Comparison of ENCODE assay signal across 22 cellular contexts in the genomic region with DNA sequence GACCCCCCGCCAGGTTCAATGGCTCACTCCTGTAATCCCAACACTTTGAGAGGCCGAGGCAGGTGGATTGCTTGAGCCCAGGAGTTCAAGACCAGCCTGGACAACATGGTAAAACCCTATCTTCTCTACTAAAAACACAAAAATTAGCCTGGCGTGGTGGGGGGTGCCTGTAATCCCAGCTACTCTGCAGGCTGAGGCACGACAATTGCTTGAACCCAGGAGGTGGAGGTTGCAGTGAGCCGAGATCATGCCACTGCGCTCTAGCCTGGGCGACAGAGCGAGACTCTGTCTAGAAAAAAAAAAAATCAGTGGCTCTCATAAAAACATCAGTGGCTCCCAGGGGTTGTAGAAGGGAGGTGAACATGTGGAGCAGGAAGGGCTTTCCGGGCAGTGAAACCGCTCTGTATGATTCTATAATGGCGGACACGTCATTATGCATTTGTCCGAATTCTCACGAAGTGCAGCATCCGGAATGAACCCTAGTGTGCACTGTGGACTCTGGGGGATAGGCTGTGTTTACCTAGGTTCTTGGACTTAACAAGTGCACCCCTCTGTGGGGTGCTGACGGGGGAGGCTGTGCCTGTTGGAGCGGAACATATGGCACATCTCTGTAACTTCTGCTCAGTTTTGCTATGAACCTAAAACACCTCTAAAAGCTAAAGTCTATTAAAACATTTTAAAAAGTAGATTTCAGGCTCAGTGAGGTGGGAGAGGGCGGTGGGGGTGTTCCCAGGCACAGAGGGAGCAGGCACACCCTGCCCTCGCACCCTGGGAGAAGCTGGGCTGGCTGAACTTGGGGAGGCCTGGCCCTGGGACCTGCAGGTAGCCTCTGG. TPM values are rescaled to one million over a fixed set of nuclear protein-coding genes. Genes with fewer than 3 reads are reported as not detected.
A peak's percentile ranks its signal among the peaks of the same experiment; 100 is the strongest.
DNase-seq lines count a peak whose midpoint lies in the region; ATAC-seq and TF ChIP-seq lines count a peak whose summit lies in the region.
"Had no signal": no experiment of that assay in that cellular context is flagged by ENCODE, and none has a peak within 500 bp of the region (broad histone marks: within the 10 kb centered on the region; RNA-seq: fewer than 3 reads in every experiment).

No MANE protein-coding gene starts in this region.

- H2AFZ ChIP-seq in IMR-90 (replicated peaks; ENCODE audit: low read length, poor library complexity) (no peak overlapping the region), neural progenitor cell (replicated peaks) (no peak overlapping the region)
- H2AFZ ChIP-seq: GM23338 had no signal

- BruUV-seq in IMR-90 (replicated peaks; lab: Mats Ljungman, UMichigan), result no TSS peak

- 0 out of 2 replicates have a peak overlapping the region, but pooled peaks have one; percentile 35 for H3K4ac ChIP-seq in IMR-90 (ENCODE audit: low read depth, low read length)

- no peak overlapping the region for H3K23ac ChIP-seq in IMR-90 (ENCODE audit: low read depth, low read length)

- H3K27ac ChIP-seq in BLaER1 (no peak overlapping the region), IMR-90 (ENCODE audit: insufficient read depth, low read length) (no peak overlapping the region), neural progenitor cell (no peak overlapping the region)
- H3K27ac ChIP-seq: A549 had no signal

- H3K79me2 ChIP-seq in neural progenitor cell (ENCODE audit: low read depth), result no peaks in the 10 kb centered on the region

- ATAC-seq in IMR-90 (ENCODE audit: low read depth), result no peak
- ATAC-seq in GM19324 (IDR thresholded peaks at IDR 0.05; ENCODE audit: low FRiP score, unreplicated experiment), result no peak
- ATAC-seq: A549, GM12878, GM23338, Right ventricle myocardium inferior had no signal

- no peak for TF ChIP-seq CTCF in IMR-90 (conservative IDR thresholded peaks at IDR 0.05; ENCODE audit: low read depth, low read length)
- no peak for TF ChIP-seq CTCF in chondrocyte (IDR thresholded peaks at IDR 0.05)
- TF ChIP-seq CTCF in neural progenitor cell (IDR thresholded peaks at IDR 0.05), result no peak

- H3K9ac ChIP-seq in BLaER1, result no peak overlapping the region
- H3K9ac ChIP-seq in IMR-90 (ENCODE audit: low read depth, low read length), result no peak overlapping the region
- H3K9ac ChIP-seq in neural progenitor cell, result no peak overlapping the region

- peak overlapping the region; percentile 75 for H2BK120ac ChIP-seq in IMR-90 (ENCODE audit: low read depth, low read length)

- CTCF ChIA-PET in IMR-90 (lab: Yijun Ruan, JAX), result interaction anchor here (0.9 kb wide), 1 partner anchor 9 kb away, joined by 3 read pairs; no protein-coding TSS in a partner anchor

- H2BK20ac ChIP-seq in IMR-90 (ENCODE audit: low read depth, low read length), result no peak overlapping the region

- no peak overlapping the region for H3K18ac ChIP-seq in IMR-90 (ENCODE audit: low read depth, low read length)

- H3K4me2 ChIP-seq in BLaER1 (peak overlapping the region; percentile 42), IMR-90 (ENCODE audit: low read depth, low read length) (no peak overlapping the region), neural progenitor cell (no peak overlapping the region)
- H3K4me2 ChIP-seq: A549, GM23338 had no signal

- H3K27me3 Mint-ChIP-seq in chondrocyte (ENCODE audit: low read depth) (no peaks in the 10 kb centered on the region), neural progenitor cell (ENCODE audit: insufficient read depth, low read depth) (peaks cover 15% of the 10 kb centered on the region)

- dilution Hi-C loops in IMR-90 (cut with HindIII; ENCODE audit: low sequenced_read_pairs, unreplicated experiment), result no loop called here

- H2AK5ac ChIP-seq in IMR-90 (ENCODE audit: low read depth, low read length), result 0 out of 2 replicates have a peak overlapping the region, but pooled peaks have one; percentile 15

- TF ChIP-seq POLR2A in IMR-90 (IDR thresholded peaks at IDR 0.05; ENCODE audit: low read depth, low read length), result no peak

- H3K4me3 ChIP-seq in BLaER1, result no peak overlapping the region
- no peak overlapping the region for H3K4me3 ChIP-seq in IMR-90 (ENCODE audit: insufficient read depth, low read depth, low read length)
- H3K4me3 ChIP-seq in neural progenitor cell, result no peak overlapping the region
- H3K4me3 ChIP-seq: A549, GM12878, GM23338, HAP-1 had no signal

- in situ Hi-C loops in IMR-90 (cut with MboI; ENCODE audit: low sequenced_read_pairs), result no loop called here

- no peak overlapping the region for H2AK9ac ChIP-seq in IMR-90 (replicated peaks; ENCODE audit: low read depth, low read length, poor library complexity)

- H3K9me3 ChIP-seq in BLaER1 (no peaks in the 10 kb centered on the region), IMR-90 (ENCODE audit: control insufficient read depth, insufficient read depth, low read length) (peaks cover 2% of the 10 kb centered on the region), neural progenitor cell (ENCODE audit: low read depth) (no peaks in the 10 kb centered on the region)
- H3K9me3 ChIP-seq: A549, BE2C, HAP-1 had no signal

- H3K56ac ChIP-seq in IMR-90 (ENCODE audit: extremely low read depth, insufficient read depth, low read length), result no peak overlapping the region

- H3K4me1 Mint-ChIP-seq in chondrocyte (ENCODE audit: low read depth) (peaks cover 91% of the 10 kb centered on the region), neural progenitor cell (peaks cover 35% of the 10 kb centered on the region)

- H3K36me3 Mint-ChIP-seq in chondrocyte (ENCODE audit: low read depth) (no peaks in the 10 kb centered on the region), neural progenitor cell (no peaks in the 10 kb centered on the region)

- no peak for DNase-seq in IMR-90
- no peak for DNase-seq in chondrocyte (ENCODE audit: low spot score)
- DNase-seq in neural progenitor cell (ENCODE audit: low spot score), result no peak
- DNase-seq in activated gamma-delta T cell treated with Interleukin-2 at 50 U/mL for 16 hours, result no peak
- no peak for DNase-seq in activated CD4-positive, CD25-positive, alpha-beta regulatory T cell treated with anti-CD3 and anti-CD28 coated beads, Interleukin-2, amount 50 U/mL, for 72 hours
- DNase-seq: BE2C; CD4-positive, alpha-beta T cell; COR-L47; DND-41; KG1; NCI-H146; NCI-H2029; NCI-H2171; NCI-H345; NCI-H524 treated with DMSO at 0.1 percent for 48 hours had no signal

- intact Hi-C loops in IMR-90 (cut with micrococcal nuclease), result no loop called here

- H4K20me1 ChIP-seq in BLaER1, result no peaks in the 10 kb centered on the region
- no peaks in the 10 kb centered on the region for H4K20me1 ChIP-seq in IMR-90 (ENCODE audit: insufficient read depth, low read length)
- no peaks in the 10 kb centered on the region for H4K20me1 ChIP-seq in neural progenitor cell (ENCODE audit: low read depth)

- no peak overlapping the region for H2BK15ac ChIP-seq in IMR-90 (ENCODE audit: low read depth, low read length)

- H4K8ac ChIP-seq in IMR-90 (ENCODE audit: low read depth in 2 of 2, low read length in 2 of 2), result no peak overlapping the region

- TF ChIP-seq RAD21 in IMR-90 (IDR thresholded peaks at IDR 0.05; ENCODE audit: low read length), result no peak

- H3K9me3 Mint-ChIP-seq in chondrocyte (ENCODE audit: low read depth) (no peaks in the 10 kb centered on the region), neural progenitor cell (no peaks in the 10 kb centered on the region)
- H3K9me3 Mint-ChIP-seq: CD4-positive, alpha-beta T cell; GM23338 had no signal

- no peaks in the 10 kb centered on the region for H3K36me3 ChIP-seq in BLaER1
- no peaks in the 10 kb centered on the region for H3K36me3 ChIP-seq in IMR-90 (ENCODE audit: control insufficient read depth, insufficient read depth, low read length)
- H3K36me3 ChIP-seq in neural progenitor cell, result no peaks in the 10 kb centered on the region
- H3K36me3 ChIP-seq: BE2C, HAP-1 had no signal

- peak overlapping the region; percentile 99 for H3K27ac Mint-ChIP-seq in chondrocyte (ENCODE audit: unreplicated experiment)
- no peak overlapping the region for H3K27ac Mint-ChIP-seq in neural progenitor cell
- H3K27ac Mint-ChIP-seq: CD4-positive, alpha-beta T cell; GM23338 had no signal

- H3K4me3 Mint-ChIP-seq in chondrocyte (ENCODE audit: unreplicated experiment), result peak overlapping the region; percentile 76
- peak overlapping the region; percentile 21 for H3K4me3 Mint-ChIP-seq in neural progenitor cell
- H3K4me3 Mint-ChIP-seq: CD4-positive, alpha-beta T cell; GM23338 had no signal

- H4K91ac ChIP-seq in IMR-90 (ENCODE audit: insufficient read depth, low read depth, low read length), result no peak overlapping the region

- H3K27me3 ChIP-seq in BLaER1, result no peaks in the 10 kb centered on the region
- no peaks in the 10 kb centered on the region; the same call in 1 of the 2 replicates for H3K27me3 ChIP-seq in IMR-90 (ENCODE audit: control insufficient read depth, insufficient read depth, low read length)
- H3K27me3 ChIP-seq in neural progenitor cell, result no peaks in the 10 kb centered on the region
- H3K27me3 ChIP-seq: BE2C had no signal

- no peaks in the 10 kb centered on the region for H3F3A ChIP-seq in neural progenitor cell (ENCODE audit: low read depth)

- peaks cover 58% of the 10 kb centered on the region for H3K4me1 ChIP-seq in BLaER1
- H3K4me1 ChIP-seq in IMR-90 (ENCODE audit: control insufficient read depth, insufficient read depth, low read length), result peaks cover 24% of the 10 kb centered on the region
- peaks cover 8% of the 10 kb centered on the region for H3K4me1 ChIP-seq in neural progenitor cell
- H3K4me1 ChIP-seq: HAP-1 had no signal

- no peaks in the 10 kb centered on the region for H3K79me1 ChIP-seq in IMR-90 (ENCODE audit: low read depth in 1 of 2, low read length in 2 of 2)

- no peak overlapping the region for H2BK5ac ChIP-seq in IMR-90 (ENCODE audit: low read depth, low read length, poor library complexity, severe bottlenecking)

- POLR2A ChIA-PET in IMR-90 (lab: Charles Lee; ENCODE audit: unreplicated experiment), result no interaction called here

- 0 out of 2 replicates have a peak, but pooled peaks cover 6% of the 10 kb centered on the region for H3K9me1 ChIP-seq in IMR-90 (ENCODE audit: insufficient read depth, low read length)

- no peak overlapping the region for H4K5ac ChIP-seq in IMR-90 (ENCODE audit: low read depth, low read length)

- WGBS in IMR-90 (ENCODE audit: extremely low coverage in 2 of 2, insufficient read length in 1 of 2), 2 experiments, result 100% methylated on average over 4 of the region's 19 CpGs; no CpG with 5 or more reads in 1 of the 2 experiments

- no peak overlapping the region for H3K14ac ChIP-seq in IMR-90 (replicated peaks; ENCODE audit: low read depth, low read length)

RNA-seq across cellular contexts. Expression of a gene that starts 49.1 kb away (rescaled TPM):
- total RNA-seq in IMR-90 (2012; rRNA removed) (16.8 and 17.2 TPM in 2 replicates), chondrocyte (113 to 214 TPM (median 197 TPM) in 3 replicates), neural progenitor cell (ENCODE audit: low replicate concordance) (5.0 and 8.2 TPM in 2 replicates)
- 20.7 and 22.3 TPM in 2 replicates for polyA plus RNA-seq in IMR-90 (2012; rRNA removed)
- 10.4 and 22.8 TPM in 2 replicates for polyA plus RNA-seq in IMR-90 (2012; cell fraction: cytosol; rRNA removed)
- polyA plus RNA-seq in IMR-90 (2012; cell fraction: nucleus; rRNA removed; ENCODE audit: low replicate concordance), result 65.7 and 90.4 TPM in 2 replicates

RNA-seq across cellular contexts. Expression of a gene that starts 58.2 kb away (rescaled TPM):
- total RNA-seq in IMR-90 (2012; rRNA removed) (0.18 and 0.28 TPM in 2 replicates), chondrocyte (36.4 to 63.4 TPM (median 56.0 TPM) in 3 replicates), neural progenitor cell (ENCODE audit: low replicate concordance) (1.2 TPM in 1 of 2 replicates, not detected in the other)
- polyA plus RNA-seq in IMR-90 (2012; rRNA removed), result 1.5 and 4.6 TPM in 2 replicates
- polyA plus RNA-seq in IMR-90 (2012; cell fraction: cytosol; rRNA removed), result 1.2 and 3.0 TPM in 2 replicates
- polyA plus RNA-seq in IMR-90 (2012; cell fraction: nucleus; rRNA removed; ENCODE audit: low replicate concordance), result 7.1 and 36.7 TPM in 2 replicates
- total RNA-seq: Right ventricle myocardium inferior had no signal

Comparison
In these comparisons a context has a peak if more than half of its experiments do, and no peak if none do; other contexts are left out.
1. RNA of a gene that starts 58.2 kb away (total RNA-seq): 36.4 to 63.4 TPM in chondrocyte; 0.18 to 0.28 TPM in IMR-90 and 1.2 TPM in neural progenitor cell; every median in the first group is over 10 times any median in the second.